ENCODE assay signal across 14 cellular contexts in genomic region chr2:157325786-157326185, GRCh38. TPM values are rescaled to one million over a fixed set of nuclear protein-coding genes. Genes with fewer than 3 reads are reported as not detected.
DNase-seq lines count a peak whose midpoint lies in the region; ATAC-seq lines count a peak whose summit lies in the region.
"Had no signal": no experiment of that assay in that cellular context is flagged by ENCODE, and none has a peak within 500 bp of the region (broad histone marks: within the 10 kb centered on the region; RNA-seq: fewer than 3 reads in every experiment).

ERMN (minus strand) TSS chr2:157325824; CDS start chr2:157325642, 182 bp downstream.

- H3K4me3 ChIP-seq in ectodermal cell (ENCODE audit: insufficient read depth, low read depth, low read length): peak within 1 kb of the TSS; percentile 5
- H3K4me3 ChIP-seq: tibial nerve had no signal

- peak in 2 of 3 experiments; percentile 0 to 3 for DNase-seq in NCI-H1417 (lab: John Stamatoyannopoulos, UW)
- DNase-seq in NCI-H1417 treated with DMSO at 0.1 percent for 48 hours (lab: John Stamatoyannopoulos, UW): no peak
- DNase-seq in NCI-H2227 treated with DMSO at 0.1 percent for 48 hours (lab: John Stamatoyannopoulos, UW): peak; percentile 46
- peak in 44 of 56 donors; percentile 5 to 80 (median 52) for DNase-seq in nucleus accumbens (lab: John Stamatoyannopoulos, UW)
- no peak for DNase-seq in NCI-H446 (lab: John Stamatoyannopoulos, UW)
- DNase-seq: activated naive CD8-positive, alpha-beta T cell treated with anti-CD3 and anti-CD28 coated beads, Interleukin-2, amount 10 ng/mL, durations not matched to agents 7 days and 5 days; kidney glomerular epithelial cell; NCI-H187; RPMI8226 had no signal

- H3K4me1 ChIP-seq in ectodermal cell (ENCODE audit: control insufficient read depth, insufficient read depth, low read length): peaks cover 26% of the 10 kb centered on the region

- peaks cover 60% of the 10 kb centered on the region for H3K27me3 ChIP-seq in ectodermal cell (ENCODE audit: control insufficient read depth, insufficient read depth, low read length, poor library complexity, severe bottlenecking)
- H3K27me3 ChIP-seq: tibial nerve had no signal

- no peaks in the 10 kb centered on the region for H3K9me3 ChIP-seq in ectodermal cell (ENCODE audit: control insufficient read depth, low read length)
- H3K9me3 ChIP-seq: tibial nerve had no signal

- no peak within 1 kb of the TSS for H3K27ac ChIP-seq in ectodermal cell (ENCODE audit: insufficient read depth, low read depth, low read length, poor library complexity, severe bottlenecking)

- no peaks in the 10 kb centered on the region for H3K36me3 ChIP-seq in ectodermal cell (ENCODE audit: control insufficient read depth, insufficient read depth, low read length)
- H3K36me3 ChIP-seq: tibial nerve had no signal

- ATAC-seq in HG02938 (IDR thresholded peaks at IDR 0.05; ENCODE audit: unreplicated experiment) (no peak), HG02571 (IDR thresholded peaks at IDR 0.05; ENCODE audit: unreplicated experiment) (no peak)
- ATAC-seq: HCT116 had no signal

RNA-seq across cellular contexts. Expression of gene ERMN, which starts in this region (rescaled TPM):
- polyA plus RNA-seq in ectodermal cell (2013, experiment 1 of 4): 2.0 TPM
- polyA plus RNA-seq in ectodermal cell (2013, experiment 2 of 4): 2.5 TPM
- 1.3 TPM for polyA plus RNA-seq in ectodermal cell (2013, experiment 3 of 4)
- 1.5 TPM for polyA plus RNA-seq in ectodermal cell (2013, experiment 4 of 4)

Comparison
In these comparisons a context has a peak if more than half of its experiments do, and no peak if none do; other contexts are left out.
1. DNase-seq: peak in NCI-H1417 (2 of 3), NCI-H2227 treated with DMSO at 0.1 percent for 48 hours (single experiment) and nucleus accumbens (44 of 56); none in NCI-H1417 treated with DMSO at 0.1 percent for 48 hours (single experiment) and NCI-H446 (0 of 2).